Comparison of ENCODE assay signal across 11 cellular contexts in the genomic region with DNA sequence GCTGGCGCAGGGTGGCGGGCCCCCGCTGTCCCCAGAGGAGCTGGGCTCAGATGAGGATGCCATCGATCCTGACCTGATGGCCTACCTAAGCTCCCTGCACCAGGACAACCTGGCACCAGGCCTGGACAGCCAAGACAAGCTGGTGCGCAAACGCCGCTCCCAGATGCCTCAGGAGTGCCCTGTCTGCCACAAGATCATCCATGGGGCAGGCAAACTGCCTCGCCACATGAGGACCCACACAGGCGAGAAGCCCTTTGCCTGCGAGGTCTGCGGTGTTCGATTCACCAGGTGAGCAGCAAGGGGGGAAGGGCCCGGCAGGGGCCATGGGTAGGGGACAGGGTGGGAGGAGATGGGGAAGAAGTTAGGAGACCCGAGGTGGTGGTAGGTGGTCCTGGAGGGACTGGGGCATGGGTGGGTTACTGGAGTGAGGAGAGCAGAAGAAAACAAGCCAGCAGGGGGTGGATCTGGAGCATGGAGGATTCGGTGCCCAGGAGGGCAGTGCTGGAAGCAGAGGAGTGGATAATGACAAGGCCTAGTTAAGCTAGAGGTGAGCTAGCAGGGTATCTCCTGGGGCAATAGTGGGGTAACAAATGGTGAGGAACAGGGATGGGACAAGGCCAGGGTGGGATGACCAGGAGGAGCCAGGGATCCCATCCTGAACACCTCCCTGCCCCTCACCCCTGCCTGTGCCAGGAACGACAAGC. TPM values are rescaled to one million over a fixed set of nuclear protein-coding genes. Genes with fewer than 3 reads are reported as not detected.
DNase-seq lines count a peak whose midpoint lies in the region; TF ChIP-seq lines count a peak whose summit lies in the region.
"Had no signal": no experiment of that assay in that cellular context is flagged by ENCODE, and none has a peak within 500 bp of the region (broad histone marks: within the 10 kb centered on the region; RNA-seq: fewer than 3 reads in every experiment).

No MANE protein-coding gene starts in this region.

- TF ChIP-seq CTCF in Caco-2 (IDR thresholded peaks at IDR 0.05; ENCODE audit: insufficient read depth in 1 of 2, low read depth in 1 of 2, low read length in 1 of 2, severe bottlenecking in 1 of 2, unreplicated experiment in 1 of 2) (no peak), OCI-LY7 (conservative IDR thresholded peaks at IDR 0.05; ENCODE audit: low read length) (no peak), A673 (conservative IDR thresholded peaks at IDR 0.05; ENCODE audit: low read depth, low read length) (no peak), hepatocyte (IDR thresholded peaks at IDR 0.05; ENCODE audit: poor library complexity) (no peak)

- no peaks in the 10 kb centered on the region for H3K9me2 ChIP-seq in OCI-LY7 (ENCODE audit: insufficient read depth, low read length)
- no peaks in the 10 kb centered on the region for H3K9me2 ChIP-seq in hepatocyte (replicated peaks; ENCODE audit: insufficient read depth)

- H3K27ac ChIP-seq in OCI-LY7 (ENCODE audit: low read depth, low read length, poor library complexity, severe bottlenecking) = peak overlapping the region; percentile 79
- H3K27ac ChIP-seq in epithelial cell of prostate = peak overlapping the region; percentile 81
- peak overlapping the region; percentile 25 for H3K27ac ChIP-seq in skeletal muscle tissue (ENCODE audit: low read depth, low read length)
- no peak overlapping the region for H3K27ac ChIP-seq in A673 (ENCODE audit: low read depth, low read length, poor library complexity, severe bottlenecking)
- H3K27ac ChIP-seq in hepatocyte = no peak overlapping the region
- H3K27ac ChIP-seq: foreskin keratinocyte had no signal

- H3K9ac ChIP-seq in skeletal muscle tissue (ENCODE audit: low read depth in 1 of 3, low read length in 3 of 3) = peak overlapping the region in 1 of 3 donors; percentile 46

- H3K4me3 ChIP-seq in Caco-2 (ENCODE audit: low read depth, low read length) (no peak overlapping the region), OCI-LY7 (ENCODE audit: low read depth, low read length, poor library complexity, severe bottlenecking) (peak overlapping the region; percentile 64), skeletal muscle tissue (ENCODE audit: low read length in 3 of 3) (no peak overlapping the region), A673 (ENCODE audit: low read depth, low read length, poor library complexity, severe bottlenecking) (no peak overlapping the region), hepatocyte (no peak overlapping the region)

- H3K4me2 ChIP-seq in OCI-LY7 (ENCODE audit: low read length) = peak overlapping the region; percentile 77
- no peak overlapping the region for H3K4me2 ChIP-seq in hepatocyte

- BruUV-seq in Caco-2 (replicated peaks; lab: Mats Ljungman, UMichigan) (no TSS peak), OCI-LY7 (replicated peaks; lab: Mats Ljungman, UMichigan) (no TSS peak), A673 (replicated peaks; lab: Mats Ljungman, UMichigan) (no TSS peak)

- peak overlapping the region; percentile 7 for H3K4me3 Mint-ChIP-seq in Caco-2 (ENCODE audit: unreplicated experiment)

- no peaks in the 10 kb centered on the region for H3K9me3 Mint-ChIP-seq in Caco-2 (ENCODE audit: unreplicated experiment)

- no peak for DNase-seq in Caco-2
- DNase-seq in OCI-LY7 (ENCODE audit: low spot score) = no peak
- no peak for DNase-seq in epithelial cell of prostate (ENCODE audit: low read depth, low spot score)
- DNase-seq in islet precursor cell = no peak
- DNase-seq in A673 (ENCODE audit: low spot score) = no peak
- no peak for DNase-seq in hepatocyte (ENCODE audit: low spot score)
- DNase-seq: cerebellar nuclear complex, DMS79 treated with DMSO at 0.1 percent for 48 hours, foreskin keratinocyte had no signal

- H3K27me3 ChIP-seq in Caco-2 (replicated peaks; ENCODE audit: control insufficient read depth, insufficient read depth, low read length) (no peaks in the 10 kb centered on the region), skeletal muscle tissue (ENCODE audit: control insufficient read depth in 3 of 3, insufficient read depth in 3 of 3, low read length in 3 of 3) (no peaks in the 10 kb centered on the region), A673 (replicated peaks; ENCODE audit: insufficient read depth, low read depth, low read length, poor library complexity) (no peaks in the 10 kb centered on the region), hepatocyte (no peaks in the 10 kb centered on the region)
- H3K27me3 ChIP-seq: foreskin keratinocyte had no signal

- H3K4me1 Mint-ChIP-seq in Caco-2 (ENCODE audit: low read depth, unreplicated experiment) = peaks cover 28% of the 10 kb centered on the region

- H3K4me1 ChIP-seq in Caco-2 (peaks cover 17% of the 10 kb centered on the region), OCI-LY7 (ENCODE audit: insufficient read depth, low read length, poor library complexity, severe bottlenecking) (peaks cover 71% of the 10 kb centered on the region), skeletal muscle tissue (ENCODE audit: control insufficient read depth in 3 of 3, insufficient read depth in 3 of 3, low read length in 3 of 3) (peaks cover 29 to 58% (median 38%) of the 10 kb centered on the region in 3 donors), A673 (ENCODE audit: insufficient read depth, low read length, poor library complexity, severe bottlenecking) (peaks cover 19% of the 10 kb centered on the region), hepatocyte (ENCODE audit: insufficient read depth) (peaks cover 21% of the 10 kb centered on the region)

- H2AFZ ChIP-seq in OCI-LY7 (ENCODE audit: low read length) = no peak overlapping the region
- H2AFZ ChIP-seq in hepatocyte = no peak overlapping the region

- WGBS in hepatocyte (ENCODE audit: low lambda C conversion rate, missing lambda C conversion rate) = 92% methylated on average over 15 of the region's 16 CpGs

- H3K36me3 ChIP-seq in Caco-2 (ENCODE audit: control insufficient read depth, insufficient read depth, low read length) (peaks cover 1% of the 10 kb centered on the region), OCI-LY7 (ENCODE audit: insufficient read depth, low read length) (peaks cover 22% of the 10 kb centered on the region; the same call in 1 of the 2 replicates), skeletal muscle tissue (ENCODE audit: control insufficient read depth in 3 of 3, insufficient read depth in 3 of 3, low read length in 3 of 3) (peaks cover 12 to 21% (median 13%) of the 10 kb centered on the region in 3 donors), A673 (ENCODE audit: insufficient read depth, low read length, poor library complexity, severe bottlenecking) (peaks cover 16% of the 10 kb centered on the region), hepatocyte (replicated peaks; ENCODE audit: insufficient read depth, low read depth) (no peaks in the 10 kb centered on the region)

- CTCF ChIA-PET in Caco-2 (lab: Charles Lee) = interaction anchor here (0.5 to 2.4 kb wide), 4 partner anchors 14 to 273 kb away, joined by 3 to 43 read pairs (median 10); a partner anchor contains a TSS
- CTCF ChIA-PET in OCI-LY7 (lab: Charles Lee; ENCODE audit: unreplicated experiment) = interaction anchor here (0.7 to 1.5 kb wide), 3 partner anchors 17 to 61 kb away, joined by 3 to 4 read pairs (median 3); no protein-coding TSS in a partner anchor
- CTCF ChIA-PET in A673 (lab: Charles Lee) = no interaction called here

- H3K9me3 ChIP-seq in Caco-2 = no peaks in the 10 kb centered on the region
- H3K9me3 ChIP-seq in OCI-LY7 (ENCODE audit: low read length) = no peaks in the 10 kb centered on the region
- H3K9me3 ChIP-seq in skeletal muscle tissue (ENCODE audit: control insufficient read depth in 3 of 3, low read length in 3 of 3) = no peaks in the 10 kb centered on the region
- H3K9me3 ChIP-seq in A673 (ENCODE audit: low read depth, low read length, poor library complexity, severe bottlenecking) = no peaks in the 10 kb centered on the region
- H3K9me3 ChIP-seq in hepatocyte (ENCODE audit: low read depth) = no peaks in the 10 kb centered on the region

- H3K36me3 Mint-ChIP-seq in Caco-2 (ENCODE audit: insufficient read depth, unreplicated experiment) = peaks cover 59% of the 10 kb centered on the region

- H3K27me3 Mint-ChIP-seq in Caco-2 (ENCODE audit: insufficient read depth, unreplicated experiment) = no peaks in the 10 kb centered on the region

- H3K79me2 ChIP-seq in OCI-LY7 (ENCODE audit: insufficient read depth, low read depth, low read length) (no peaks in the 10 kb centered on the region), hepatocyte (peaks cover 17% of the 10 kb centered on the region)

- POLR2A ChIA-PET in Caco-2 (lab: Charles Lee) = no interaction called here
- POLR2A ChIA-PET in OCI-LY7 (lab: Charles Lee) = interaction anchor here (0.6 to 2.5 kb wide), 4 partner anchors 12 to 1093 kb away, joined by 3 to 10 read pairs (median 4); a partner anchor contains a TSS
- POLR2A ChIA-PET in A673 (lab: Charles Lee; ENCODE audit: low non-redundant PET) = interaction anchor here (0.5 kb wide), 1 partner anchor 70 kb away, joined by 4 read pairs; no protein-coding TSS in a partner anchor

- peak overlapping the region; percentile 62 for H3K27ac Mint-ChIP-seq in Caco-2 (ENCODE audit: unreplicated experiment)

- H4K20me1 ChIP-seq in OCI-LY7 (ENCODE audit: insufficient read depth, low read length) = no peaks in the 10 kb centered on the region
- H4K20me1 ChIP-seq in hepatocyte (ENCODE audit: insufficient read depth, poor library complexity, severe bottlenecking) = peaks cover 6% of the 10 kb centered on the region

- intact Hi-C loops in Caco-2 (cut with micrococcal nuclease; ENCODE audit: unreplicated experiment) = loop anchor here (2.0 kb wide), 1 partner anchor 35 kb away; a partner anchor contains a TSS
- intact Hi-C loops in OCI-LY7 (cut with micrococcal nuclease; ENCODE audit: unreplicated experiment) = loop anchor here (2.0 kb wide), 3 partner anchors 45 to 69 kb away; a partner anchor contains a TSS
- intact Hi-C loops in A673 (cut with micrococcal nuclease; ENCODE audit: unreplicated experiment) = no loop called here

RNA-seq across cellular contexts. Expression of a gene that starts 13.1 kb away (rescaled TPM):
- total RNA-seq in Caco-2 (2022) (42.9 and 46.8 TPM in 2 replicates), OCI-LY7 (2022) (22.2 and 23.2 TPM in 2 replicates), skeletal muscle tissue (7.8 TPM), A673 (2021) (19.2 and 21.8 TPM in 2 replicates), hepatocyte (27.3 and 29.2 TPM in 2 replicates)
- 14.2 and 16.3 TPM in 2 replicates for total RNA-seq in OCI-LY7 (2014; rRNA removed; shearing (Covaris generic))
- 13.3 and 13.5 TPM in 2 replicates for polyA plus RNA-seq in hepatocyte

RNA-seq across cellular contexts. Expression of a gene that starts 17.9 kb away (rescaled TPM):
- total RNA-seq in Caco-2 (2022) (0.26 and 0.61 TPM in 2 replicates), OCI-LY7 (2022) (2.0 and 3.9 TPM in 2 replicates), skeletal muscle tissue (not detected), A673 (2021) (0.21 TPM in 1 of 2 replicates, not detected in the other), hepatocyte (0.04 and 1.6 TPM in 2 replicates)
- 0.85 and 1.7 TPM in 2 replicates for total RNA-seq in OCI-LY7 (2014; rRNA removed; shearing (Covaris generic))
- polyA plus RNA-seq in hepatocyte = 0.40 and 0.47 TPM in 2 replicates

RNA-seq across cellular contexts. Expression of a gene that starts 17.9 kb away (rescaled TPM):
- total RNA-seq in Caco-2 (2022) (0.32 TPM in 1 of 2 replicates, not detected in the other), OCI-LY7 (2022) (not detected in 2 replicates), skeletal muscle tissue (not detected), A673 (2021) (not detected in 2 replicates), hepatocyte (0.60 TPM in 1 of 2 replicates, not detected in the other)
- total RNA-seq in OCI-LY7 (2014; rRNA removed; shearing (Covaris generic)) = not detected in 2 replicates
- polyA plus RNA-seq in hepatocyte = 0.12 TPM in 1 of 2 replicates, not detected in the other
- total RNA-seq: foreskin keratinocyte, renal cortical epithelial cell had no signal
- polyA plus RNA-seq: foreskin keratinocyte had no signal

RNA-seq across cellular contexts. Expression of a gene that starts 22.3 kb away (rescaled TPM):
- total RNA-seq in Caco-2 (2022) (0.50 and 0.53 TPM in 2 replicates), OCI-LY7 (2022) (0.78 and 1.5 TPM in 2 replicates), skeletal muscle tissue (not detected), A673 (2021) (1.4 and 1.7 TPM in 2 replicates), hepatocyte (0.92 TPM in 1 of 2 replicates, not detected in the other)
- total RNA-seq in OCI-LY7 (2014; rRNA removed; shearing (Covaris generic)) = 0.95 and 2.3 TPM in 2 replicates
- polyA plus RNA-seq in hepatocyte = not detected in 2 replicates
- total RNA-seq: foreskin keratinocyte had no signal
- polyA plus RNA-seq: foreskin keratinocyte had no signal

RNA-seq across cellular contexts. Expression of a gene that starts 32.5 kb away (rescaled TPM):
- total RNA-seq in Caco-2 (2022) (51.3 and 61.5 TPM in 2 replicates), OCI-LY7 (2022) (57.0 and 57.9 TPM in 2 replicates), skeletal muscle tissue (16.2 TPM), A673 (2021) (82.4 and 84.2 TPM in 2 replicates), hepatocyte (25.6 and 27.7 TPM in 2 replicates)
- total RNA-seq in OCI-LY7 (2014; rRNA removed; shearing (Covaris generic)) = 52.7 and 55.7 TPM in 2 replicates
- polyA plus RNA-seq in hepatocyte = 42.8 and 45.1 TPM in 2 replicates

Comparison
In these comparisons a context has a peak if more than half of its experiments do, and no peak if none do; other contexts are left out.
1. H3K27ac ChIP-seq: peak in OCI-LY7 (single experiment), epithelial cell of prostate (single experiment) and skeletal muscle tissue (single experiment); none in A673 (single experiment) and hepatocyte (single experiment).